Comparison of ENCODE assay signal across 14 cellular contexts in the genomic region with DNA sequence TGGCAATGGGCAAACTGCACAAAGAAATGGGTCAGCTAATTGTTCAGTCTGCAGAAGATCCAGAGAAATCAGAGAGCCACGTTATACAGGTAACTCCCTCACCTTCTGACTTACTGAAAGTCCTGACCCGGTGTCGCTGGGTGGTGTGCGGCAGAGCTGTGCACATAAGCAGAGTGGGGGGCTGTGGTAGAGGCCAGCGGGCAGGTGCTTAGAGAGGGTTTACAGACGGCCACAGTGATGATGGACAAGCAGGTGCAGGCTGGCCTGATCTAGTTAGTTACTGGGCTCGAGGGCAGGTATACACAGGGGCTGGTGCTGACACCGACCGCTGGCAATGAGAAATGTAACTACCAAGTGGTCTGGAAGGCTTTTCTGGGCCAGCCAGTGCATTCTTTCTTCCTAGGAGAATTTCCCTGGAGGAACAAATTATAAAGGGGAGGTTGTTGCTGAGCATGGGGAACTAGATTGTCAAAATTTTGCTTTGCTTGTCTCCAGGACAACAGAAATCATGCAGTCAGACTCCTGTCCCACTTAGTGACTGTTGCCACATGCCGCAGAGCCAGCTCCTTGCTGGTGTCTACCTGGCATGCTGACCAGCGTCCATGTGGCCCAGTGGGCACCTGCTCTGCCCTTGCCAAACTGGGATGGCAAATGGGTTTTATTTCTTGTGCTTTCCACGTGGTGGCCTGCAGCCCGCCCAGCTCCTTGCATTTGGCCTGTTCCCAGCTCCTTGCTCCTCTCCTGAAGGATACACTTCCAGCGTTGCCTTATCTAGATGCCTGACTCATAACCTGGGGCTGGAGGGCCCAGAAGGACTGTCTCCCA. TPM values are rescaled to one million over a fixed set of nuclear protein-coding genes. Genes with fewer than 3 reads are reported as not detected.
DNase-seq lines count a peak whose midpoint lies in the region; FAIRE-seq and TF ChIP-seq lines count a peak whose summit lies in the region.
"Had no signal": no experiment of that assay in that cellular context is flagged by ENCODE, and none has a peak within 500 bp of the region (broad histone marks: within the 10 kb centered on the region; RNA-seq: fewer than 3 reads in every experiment).

No MANE protein-coding gene starts in this region.

- H3K27ac ChIP-seq in spleen, result peak overlapping the region; percentile 15 to 90 (median 86)

- no peak for TF ChIP-seq CTCF in spleen (IDR thresholded peaks at IDR 0.05 in 8 of 11, conservative IDR thresholded peaks at IDR 0.05 in 3 of 11)

- FAIRE-seq in urothelium cell line (lab: Jason Lieb, UNC), result no peak
- FAIRE-seq: A204.1 had no signal

- H3K36me3 Mint-ChIP-seq in T-helper 2 cell treated with Interferon-gamma antibody and Interleukin-4, amounts not matched to agents 5 μg/mL and 100 μg/mL, for 36 hours (ENCODE audit: low read depth), result peaks cover 77% of the 10 kb centered on the region
- peaks cover 46% of the 10 kb centered on the region for H3K36me3 Mint-ChIP-seq in activated CD4-positive, alpha-beta memory T cell treated with anti-CD3 and anti-CD28 coated beads for 36 hours

- TF ChIP-seq POLR2A in spleen (IDR thresholded peaks at IDR 0.05), result no peak

- H3K4me3 Mint-ChIP-seq in T-helper 2 cell treated with Interferon-gamma antibody and Interleukin-4, amounts not matched to agents 5 μg/mL and 100 μg/mL, for 36 hours, result peak overlapping the region; percentile 83
- H3K4me3 Mint-ChIP-seq in activated CD4-positive, alpha-beta memory T cell treated with anti-CD3 and anti-CD28 coated beads for 36 hours, result peak overlapping the region; percentile 80

- peak overlapping the region; percentile 97 for H3K27ac Mint-ChIP-seq in T-helper 2 cell treated with Interferon-gamma antibody and Interleukin-4, amounts not matched to agents 5 μg/mL and 100 μg/mL, for 36 hours
- peak overlapping the region; percentile 100 for H3K27ac Mint-ChIP-seq in activated CD4-positive, alpha-beta memory T cell treated with anti-CD3 and anti-CD28 coated beads for 36 hours

- H3K4me1 ChIP-seq in spleen, result peaks cover 6 to 67% (median 47%) of the 10 kb centered on the region in 6 donors

- peaks cover 57% of the 10 kb centered on the region for H3K4me1 Mint-ChIP-seq in T-helper 2 cell treated with Interferon-gamma antibody and Interleukin-4, amounts not matched to agents 5 μg/mL and 100 μg/mL, for 36 hours (ENCODE audit: low read depth)
- H3K4me1 Mint-ChIP-seq in activated CD4-positive, alpha-beta memory T cell treated with anti-CD3 and anti-CD28 coated beads for 36 hours (ENCODE audit: low read depth), result peaks cover 60% of the 10 kb centered on the region

- no peaks in the 10 kb centered on the region for H3K27me3 Mint-ChIP-seq in T-helper 2 cell treated with Interferon-gamma antibody and Interleukin-4, amounts not matched to agents 5 μg/mL and 100 μg/mL, for 36 hours (ENCODE audit: low read depth)
- H3K27me3 Mint-ChIP-seq in activated CD4-positive, alpha-beta memory T cell treated with anti-CD3 and anti-CD28 coated beads for 36 hours, result no peaks in the 10 kb centered on the region

- WGBS in spleen, 5 donors, result 86 to 90% (median 86%) methylated on average over 13 to 14 of the region's 14 CpGs

- intact Hi-C loops in activated CD4-positive, alpha-beta memory T cell treated with anti-CD3 and anti-CD28 coated beads for 36 hours (cut with micrococcal nuclease), result loop anchor here (1.0 to 5.0 kb wide), 7 partner anchors 42 to 520 kb away; a partner anchor contains a TSS
- intact Hi-C loops in spleen (cut with DNase I; ENCODE audit: low total_unique reads), result no loop called here

- no peaks in the 10 kb centered on the region for H3K27me3 ChIP-seq in spleen (replicated peaks in 1 of 7)
- H3K27me3 ChIP-seq: heart left ventricle had no signal

- CTCF ChIA-PET in activated CD4-positive, alpha-beta memory T cell treated with anti-CD3 and anti-CD28 coated beads for 36 hours (lab: Charles Lee), result interaction anchor here (1.0 to 2.0 kb wide), 4 partner anchors 28 to 74 kb away, joined by 3 to 5 read pairs (median 4); a partner anchor contains a TSS

- H3K4me3 ChIP-seq in spleen, result peak overlapping the region in 1 of 8 donors; percentile 69

- peaks cover 0 to 58% (median 21%) of the 10 kb centered on the region in 6 donors for H3K36me3 ChIP-seq in spleen

- H3K9me3 Mint-ChIP-seq in T-helper 2 cell treated with Interferon-gamma antibody and Interleukin-4, amounts not matched to agents 5 μg/mL and 100 μg/mL, for 36 hours, result no peaks in the 10 kb centered on the region
- no peaks in the 10 kb centered on the region for H3K9me3 Mint-ChIP-seq in activated CD4-positive, alpha-beta memory T cell treated with anti-CD3 and anti-CD28 coated beads for 36 hours

- no peaks in the 10 kb centered on the region for H3K9me3 ChIP-seq in spleen
- H3K9me3 ChIP-seq: heart left ventricle had no signal

- POLR2A ChIA-PET in activated CD4-positive, alpha-beta memory T cell treated with anti-CD3 and anti-CD28 coated beads for 36 hours (lab: Charles Lee), result interaction anchor here (0.7 to 2.0 kb wide), 9 partner anchors 12 to 390 kb away, joined by 3 to 10 read pairs (median 6); a partner anchor contains a TSS

- DNase-seq in T-helper 2 cell treated with Interferon-gamma antibody and Interleukin-4, amounts not matched to agents 5 μg/mL and 100 μg/mL, for 36 hours (ENCODE audit: low spot score), result no peak
- DNase-seq in T-helper 2 cell, result no peak
- no peak for DNase-seq in activated CD4-positive, alpha-beta memory T cell treated with anti-CD3 and anti-CD28 coated beads for 36 hours
- peak; percentile 45 for DNase-seq in globus pallidus (ENCODE audit: low spot score)
- DNase-seq in spleen, result peak; percentile 69
- DNase-seq in RKO (ENCODE audit: low spot score), result no peak
- no peak for DNase-seq in urothelium cell line (ENCODE audit: low spot score)
- DNase-seq in SIG-M5 (lab: John Stamatoyannopoulos, UW), result no peak
- DNase-seq: effector CD8-positive, alpha-beta T cell; heart left ventricle; mammary epithelial cell; NCI-H1105 treated with DMSO at 0.1 percent for 48 hours; right cardiac atrium had no signal

RNA-seq across cellular contexts. Expression of a gene that starts 28.8 kb away (rescaled TPM):
- total RNA-seq in activated CD4-positive, alpha-beta memory T cell treated with anti-CD3 and anti-CD28 coated beads for 36 hours, result 10 to 100 TPM; 29.8 to 31.4 TPM
- 10 to 100 TPM; 28.5 to 57.0 (median 37.4) TPM for total RNA-seq in spleen
- 10 to 100 TPM; 11.3 to 18.4 (median 12.1) TPM for polyA plus RNA-seq in spleen

RNA-seq across cellular contexts. Expression of a gene that starts 32.8 kb away (rescaled TPM):
- 10 to 100 TPM; 38.3 to 38.7 TPM for total RNA-seq in activated CD4-positive, alpha-beta memory T cell treated with anti-CD3 and anti-CD28 coated beads for 36 hours
- 10 to 100 TPM; 13.3 to 32.1 (median 21.3) TPM for total RNA-seq in spleen
- 10 to 100 TPM; 39.4 to 68.3 (median 58.2) TPM for polyA plus RNA-seq in spleen

RNA-seq across cellular contexts. Expression of a gene that starts 45.9 kb away (rescaled TPM):
- total RNA-seq in activated CD4-positive, alpha-beta memory T cell treated with anti-CD3 and anti-CD28 coated beads for 36 hours, result 100 to 1,000 TPM; 173 to 182 TPM
- total RNA-seq in spleen, result 100 to 1,000 TPM in 3 of 7 donors, 10 to 100 TPM in 4; 77.5 to 138 (median 98.7) TPM
- polyA plus RNA-seq in spleen, result 100 to 1,000 TPM in 1 of 3 donors, 10 to 100 TPM in 2; 61.9 to 130 (median 94.2) TPM

RNA-seq across cellular contexts. Expression of a gene that starts 52.1 kb away (rescaled TPM):
- 100 to 1,000 TPM; 143 to 148 TPM for total RNA-seq in activated CD4-positive, alpha-beta memory T cell treated with anti-CD3 and anti-CD28 coated beads for 36 hours
- total RNA-seq in spleen, result 10 to 100 TPM; 81.4 to 93.9 (median 90.7) TPM
- 10 to 100 TPM; 21.9 to 31.0 (median 22.8) TPM for polyA plus RNA-seq in spleen

Comparison
In these comparisons a context has a peak if more than half of its experiments do, and no peak if none do; other contexts are left out.
1. DNase-seq: peak in globus pallidus (single experiment) and spleen (single experiment); none in T-helper 2 cell treated with Interferon-gamma antibody and Interleukin-4, amounts not matched to agents 5 μg/mL and 100 μg/mL, for 36 hours (single experiment), T-helper 2 cell (0 of 5), activated CD4-positive, alpha-beta memory T cell treated with anti-CD3 and anti-CD28 coated beads for 36 hours (single experiment), RKO (single experiment), urothelium cell line (single experiment) and SIG-M5 (single experiment).